In the genomic region with DNA sequence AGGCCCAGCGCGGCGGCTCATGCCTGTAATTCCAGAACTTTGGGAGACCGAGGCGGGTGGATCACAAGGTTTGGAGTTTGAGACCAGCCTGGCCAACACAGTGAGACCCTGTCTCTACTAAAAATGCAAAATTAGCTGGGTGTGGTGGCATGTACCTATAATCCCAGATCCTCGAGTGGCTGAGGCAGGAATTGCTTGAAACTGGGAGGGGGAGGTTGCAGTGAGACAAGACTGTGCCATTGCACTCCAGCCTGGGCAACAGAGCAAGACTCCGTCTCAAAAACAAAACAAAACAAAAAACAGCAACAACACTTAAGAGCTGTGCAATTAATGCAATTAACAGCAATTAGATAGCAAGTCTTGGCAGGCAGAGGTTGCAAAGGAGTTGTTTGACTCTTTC, we compare ENCODE assay signal across 2 cellular contexts. TPM values are rescaled to one million over a fixed set of nuclear protein-coding genes. Genes with fewer than 3 reads are reported as not detected.
"Had no signal": no experiment of that assay in that cellular context is flagged by ENCODE, and none has a peak within 500 bp of the region (broad histone marks: within the 10 kb centered on the region; RNA-seq: fewer than 3 reads in every experiment).

No MANE protein-coding gene starts in this region.

RNA-seq across cellular contexts. Expression of gene MORN3, which starts 45.6 kb away (rescaled TPM):
- total RNA-seq: fibroblast of villous mesenchyme, myocyte had no signal
